1 cellular context compared by ENCODE assay signal in the genomic region with DNA sequence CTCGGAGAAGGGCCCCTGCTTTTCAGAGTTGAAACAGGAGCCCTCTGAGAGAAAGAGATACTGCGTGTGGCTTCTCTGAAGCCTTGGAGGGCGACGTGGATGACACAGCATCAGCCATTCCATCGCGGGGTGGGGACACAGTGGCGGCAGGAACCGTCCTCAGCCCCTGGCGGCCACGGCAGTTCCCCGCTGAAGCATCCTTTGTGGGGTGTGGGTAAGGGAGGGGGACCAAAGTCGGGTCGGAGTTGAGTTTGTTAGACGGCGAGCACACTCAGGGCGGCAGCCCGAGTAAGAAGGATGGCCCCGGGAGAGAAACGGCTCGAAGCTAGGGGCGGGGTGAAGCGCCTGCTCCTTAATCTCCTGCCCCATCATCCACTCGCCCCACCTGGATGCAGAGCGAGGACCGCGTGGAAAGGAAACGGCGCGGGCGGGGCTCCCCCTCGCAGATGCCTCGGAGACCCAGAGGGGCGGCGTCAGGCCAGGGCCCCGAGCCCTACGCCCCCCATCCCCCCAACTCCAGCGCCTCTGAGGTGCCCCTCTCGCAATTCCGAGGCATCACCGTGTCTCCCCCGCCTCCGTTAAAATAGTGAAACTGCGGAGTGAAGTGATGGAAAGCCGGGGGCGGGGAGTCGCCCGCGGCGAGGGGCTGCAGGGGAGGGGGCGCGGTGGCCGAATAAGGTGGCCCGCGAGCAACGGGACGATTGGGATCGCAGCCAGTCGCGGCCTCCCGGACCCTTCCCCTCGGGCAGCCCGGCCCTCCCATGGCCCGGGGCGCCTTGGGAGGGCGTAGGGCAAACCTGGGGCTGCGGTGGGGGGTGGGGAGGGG.
A peak's percentile ranks its signal among the peaks of the same experiment; 100 is the strongest.
TF ChIP-seq lines count a peak whose summit lies in the region.

No MANE protein-coding gene starts in this region.

TF ChIP-seq in HepG2, 621 proteins besides CTCF, POLR2A, EP300 and RAD21 (continued from another document and continues in another):
- TF ChIP-seq, protein P1, sequence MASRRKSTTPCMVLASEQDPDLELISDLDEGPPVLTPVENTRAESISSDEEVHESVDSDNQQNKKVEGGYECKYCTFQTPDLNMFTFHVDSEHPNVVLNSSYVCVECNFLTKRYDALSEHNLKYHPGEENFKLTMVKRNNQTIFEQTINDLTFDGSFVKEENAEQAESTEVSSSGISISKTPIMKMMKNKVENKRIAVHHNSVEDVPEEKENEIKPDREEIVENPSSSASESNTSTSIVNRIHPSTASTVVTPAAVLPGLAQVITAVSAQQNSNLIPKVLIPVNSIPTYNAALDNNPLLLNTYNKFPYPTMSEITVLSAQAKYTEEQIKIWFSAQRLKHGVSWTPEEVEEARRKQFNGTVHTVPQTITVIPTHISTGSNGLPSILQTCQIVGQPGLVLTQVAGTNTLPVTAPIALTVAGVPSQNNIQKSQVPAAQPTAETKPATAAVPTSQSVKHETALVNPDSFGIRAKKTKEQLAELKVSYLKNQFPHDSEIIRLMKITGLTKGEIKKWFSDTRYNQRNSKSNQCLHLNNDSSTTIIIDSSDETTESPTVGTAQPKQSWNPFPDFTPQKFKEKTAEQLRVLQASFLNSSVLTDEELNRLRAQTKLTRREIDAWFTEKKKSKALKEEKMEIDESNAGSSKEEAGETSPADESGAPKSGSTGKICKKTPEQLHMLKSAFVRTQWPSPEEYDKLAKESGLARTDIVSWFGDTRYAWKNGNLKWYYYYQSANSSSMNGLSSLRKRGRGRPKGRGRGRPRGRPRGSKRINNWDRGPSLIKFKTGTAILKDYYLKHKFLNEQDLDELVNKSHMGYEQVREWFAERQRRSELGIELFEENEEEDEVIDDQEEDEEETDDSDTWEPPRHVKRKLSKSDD (CRISPR knock-in tag; IDR thresholded peaks at IDR 0.05; ENCODE audit: low read depth), result 0 out of 2 replicates have a peak, but pooled peaks have one; percentile 52
- TF ChIP-seq, protein P2, sequence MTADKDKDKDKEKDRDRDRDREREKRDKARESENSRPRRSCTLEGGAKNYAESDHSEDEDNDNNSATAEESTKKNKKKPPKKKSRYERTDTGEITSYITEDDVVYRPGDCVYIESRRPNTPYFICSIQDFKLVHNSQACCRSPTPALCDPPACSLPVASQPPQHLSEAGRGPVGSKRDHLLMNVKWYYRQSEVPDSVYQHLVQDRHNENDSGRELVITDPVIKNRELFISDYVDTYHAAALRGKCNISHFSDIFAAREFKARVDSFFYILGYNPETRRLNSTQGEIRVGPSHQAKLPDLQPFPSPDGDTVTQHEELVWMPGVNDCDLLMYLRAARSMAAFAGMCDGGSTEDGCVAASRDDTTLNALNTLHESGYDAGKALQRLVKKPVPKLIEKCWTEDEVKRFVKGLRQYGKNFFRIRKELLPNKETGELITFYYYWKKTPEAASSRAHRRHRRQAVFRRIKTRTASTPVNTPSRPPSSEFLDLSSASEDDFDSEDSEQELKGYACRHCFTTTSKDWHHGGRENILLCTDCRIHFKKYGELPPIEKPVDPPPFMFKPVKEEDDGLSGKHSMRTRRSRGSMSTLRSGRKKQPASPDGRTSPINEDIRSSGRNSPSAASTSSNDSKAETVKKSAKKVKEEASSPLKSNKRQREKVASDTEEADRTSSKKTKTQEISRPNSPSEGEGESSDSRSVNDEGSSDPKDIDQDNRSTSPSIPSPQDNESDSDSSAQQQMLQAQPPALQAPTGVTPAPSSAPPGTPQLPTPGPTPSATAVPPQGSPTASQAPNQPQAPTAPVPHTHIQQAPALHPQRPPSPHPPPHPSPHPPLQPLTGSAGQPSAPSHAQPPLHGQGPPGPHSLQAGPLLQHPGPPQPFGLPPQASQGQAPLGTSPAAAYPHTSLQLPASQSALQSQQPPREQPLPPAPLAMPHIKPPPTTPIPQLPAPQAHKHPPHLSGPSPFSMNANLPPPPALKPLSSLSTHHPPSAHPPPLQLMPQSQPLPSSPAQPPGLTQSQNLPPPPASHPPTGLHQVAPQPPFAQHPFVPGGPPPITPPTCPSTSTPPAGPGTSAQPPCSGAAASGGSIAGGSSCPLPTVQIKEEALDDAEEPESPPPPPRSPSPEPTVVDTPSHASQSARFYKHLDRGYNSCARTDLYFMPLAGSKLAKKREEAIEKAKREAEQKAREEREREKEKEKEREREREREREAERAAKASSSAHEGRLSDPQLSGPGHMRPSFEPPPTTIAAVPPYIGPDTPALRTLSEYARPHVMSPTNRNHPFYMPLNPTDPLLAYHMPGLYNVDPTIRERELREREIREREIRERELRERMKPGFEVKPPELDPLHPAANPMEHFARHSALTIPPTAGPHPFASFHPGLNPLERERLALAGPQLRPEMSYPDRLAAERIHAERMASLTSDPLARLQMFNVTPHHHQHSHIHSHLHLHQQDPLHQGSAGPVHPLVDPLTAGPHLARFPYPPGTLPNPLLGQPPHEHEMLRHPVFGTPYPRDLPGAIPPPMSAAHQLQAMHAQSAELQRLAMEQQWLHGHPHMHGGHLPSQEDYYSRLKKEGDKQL (CRISPR knock-in tag; IDR thresholded peaks at IDR 0.05; ENCODE audit: low read depth), result no peak
- TF ChIP-seq, protein P3, sequence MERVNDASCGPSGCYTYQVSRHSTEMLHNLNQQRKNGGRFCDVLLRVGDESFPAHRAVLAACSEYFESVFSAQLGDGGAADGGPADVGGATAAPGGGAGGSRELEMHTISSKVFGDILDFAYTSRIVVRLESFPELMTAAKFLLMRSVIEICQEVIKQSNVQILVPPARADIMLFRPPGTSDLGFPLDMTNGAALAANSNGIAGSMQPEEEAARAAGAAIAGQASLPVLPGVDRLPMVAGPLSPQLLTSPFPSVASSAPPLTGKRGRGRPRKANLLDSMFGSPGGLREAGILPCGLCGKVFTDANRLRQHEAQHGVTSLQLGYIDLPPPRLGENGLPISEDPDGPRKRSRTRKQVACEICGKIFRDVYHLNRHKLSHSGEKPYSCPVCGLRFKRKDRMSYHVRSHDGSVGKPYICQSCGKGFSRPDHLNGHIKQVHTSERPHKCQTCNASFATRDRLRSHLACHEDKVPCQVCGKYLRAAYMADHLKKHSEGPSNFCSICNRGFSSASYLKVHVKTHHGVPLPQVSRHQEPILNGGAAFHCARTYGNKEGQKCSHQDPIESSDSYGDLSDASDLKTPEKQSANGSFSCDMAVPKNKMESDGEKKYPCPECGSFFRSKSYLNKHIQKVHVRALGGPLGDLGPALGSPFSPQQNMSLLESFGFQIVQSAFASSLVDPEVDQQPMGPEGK (CRISPR knock-in tag; IDR thresholded peaks at IDR 0.05), result peak; percentile 64; the same call in 1 of the 2 replicates
- TF ChIP-seq KLF13 (CRISPR knock-in tag; IDR thresholded peaks at IDR 0.05) (no peak), ZC3H13 (CRISPR knock-in tag; IDR thresholded peaks at IDR 0.05) (peak; percentile 85), ZBTB3 (CRISPR knock-in tag; IDR thresholded peaks at IDR 0.05; ENCODE audit: borderline replicate concordance, low read depth) (no peak), KAT2B (IDR thresholded peaks at IDR 0.05; ENCODE audit: borderline replicate concordance, low read depth, low read length) (no peak), U2AF2 (IDR thresholded peaks at IDR 0.05; ENCODE audit: low read depth, low read length) (no peak), ZNF234 (CRISPR knock-in tag; conservative IDR thresholded peaks at IDR 0.05) (no peak), GATAD1 (CRISPR knock-in tag; IDR thresholded peaks at IDR 0.05) (no peak), ZNF572 (CRISPR knock-in tag; IDR thresholded peaks at IDR 0.05) (peak; percentile 21; the same call in 1 of the 2 replicates), ZNF75D (CRISPR knock-in tag; IDR thresholded peaks at IDR 0.05; ENCODE audit: borderline replicate concordance) (no peak), ZNF629 (CRISPR knock-in tag; conservative IDR thresholded peaks at IDR 0.05) (no peak), RBAK (CRISPR knock-in tag; IDR thresholded peaks at IDR 0.05) (no peak), ZNF256 (CRISPR knock-in tag; conservative IDR thresholded peaks at IDR 0.05) (no peak), SNAPC2 (CRISPR knock-in tag; IDR thresholded peaks at IDR 0.05) (no peak; the same call in 1 of the 2 replicates), ZMYM2 (CRISPR knock-in tag; IDR thresholded peaks at IDR 0.05) (peak; percentile 4; the same call in 1 of the 2 replicates), NRL (CRISPR knock-in tag; IDR thresholded peaks at IDR 0.05; ENCODE audit: borderline replicate concordance) (peak; percentile 86), TGIF2 (CRISPR knock-in tag; IDR thresholded peaks at IDR 0.05) (no peak), ZNF891 (CRISPR knock-in tag; IDR thresholded peaks at IDR 0.05) (peak; percentile 73; the same call in 1 of the 2 replicates)
- TF ChIP-seq, protein P4, sequence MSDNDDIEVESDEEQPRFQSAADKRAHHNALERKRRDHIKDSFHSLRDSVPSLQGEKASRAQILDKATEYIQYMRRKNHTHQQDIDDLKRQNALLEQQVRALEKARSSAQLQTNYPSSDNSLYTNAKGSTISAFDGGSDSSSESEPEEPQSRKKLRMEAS (IDR thresholded peaks at IDR 0.05), result peak; percentile 30; the same call in 1 of the 2 replicates
- TF ChIP-seq, protein P5, sequence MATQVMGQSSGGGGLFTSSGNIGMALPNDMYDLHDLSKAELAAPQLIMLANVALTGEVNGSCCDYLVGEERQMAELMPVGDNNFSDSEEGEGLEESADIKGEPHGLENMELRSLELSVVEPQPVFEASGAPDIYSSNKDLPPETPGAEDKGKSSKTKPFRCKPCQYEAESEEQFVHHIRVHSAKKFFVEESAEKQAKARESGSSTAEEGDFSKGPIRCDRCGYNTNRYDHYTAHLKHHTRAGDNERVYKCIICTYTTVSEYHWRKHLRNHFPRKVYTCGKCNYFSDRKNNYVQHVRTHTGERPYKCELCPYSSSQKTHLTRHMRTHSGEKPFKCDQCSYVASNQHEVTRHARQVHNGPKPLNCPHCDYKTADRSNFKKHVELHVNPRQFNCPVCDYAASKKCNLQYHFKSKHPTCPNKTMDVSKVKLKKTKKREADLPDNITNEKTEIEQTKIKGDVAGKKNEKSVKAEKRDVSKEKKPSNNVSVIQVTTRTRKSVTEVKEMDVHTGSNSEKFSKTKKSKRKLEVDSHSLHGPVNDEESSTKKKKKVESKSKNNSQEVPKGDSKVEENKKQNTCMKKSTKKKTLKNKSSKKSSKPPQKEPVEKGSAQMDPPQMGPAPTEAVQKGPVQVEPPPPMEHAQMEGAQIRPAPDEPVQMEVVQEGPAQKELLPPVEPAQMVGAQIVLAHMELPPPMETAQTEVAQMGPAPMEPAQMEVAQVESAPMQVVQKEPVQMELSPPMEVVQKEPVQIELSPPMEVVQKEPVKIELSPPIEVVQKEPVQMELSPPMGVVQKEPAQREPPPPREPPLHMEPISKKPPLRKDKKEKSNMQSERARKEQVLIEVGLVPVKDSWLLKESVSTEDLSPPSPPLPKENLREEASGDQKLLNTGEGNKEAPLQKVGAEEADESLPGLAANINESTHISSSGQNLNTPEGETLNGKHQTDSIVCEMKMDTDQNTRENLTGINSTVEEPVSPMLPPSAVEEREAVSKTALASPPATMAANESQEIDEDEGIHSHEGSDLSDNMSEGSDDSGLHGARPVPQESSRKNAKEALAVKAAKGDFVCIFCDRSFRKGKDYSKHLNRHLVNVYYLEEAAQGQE (IDR thresholded peaks at IDR 0.05; ENCODE audit: borderline replicate concordance in 1 of 2, low read depth in 1 of 2, low read length in 2 of 2), result no peak
- TF ChIP-seq, protein P6, sequence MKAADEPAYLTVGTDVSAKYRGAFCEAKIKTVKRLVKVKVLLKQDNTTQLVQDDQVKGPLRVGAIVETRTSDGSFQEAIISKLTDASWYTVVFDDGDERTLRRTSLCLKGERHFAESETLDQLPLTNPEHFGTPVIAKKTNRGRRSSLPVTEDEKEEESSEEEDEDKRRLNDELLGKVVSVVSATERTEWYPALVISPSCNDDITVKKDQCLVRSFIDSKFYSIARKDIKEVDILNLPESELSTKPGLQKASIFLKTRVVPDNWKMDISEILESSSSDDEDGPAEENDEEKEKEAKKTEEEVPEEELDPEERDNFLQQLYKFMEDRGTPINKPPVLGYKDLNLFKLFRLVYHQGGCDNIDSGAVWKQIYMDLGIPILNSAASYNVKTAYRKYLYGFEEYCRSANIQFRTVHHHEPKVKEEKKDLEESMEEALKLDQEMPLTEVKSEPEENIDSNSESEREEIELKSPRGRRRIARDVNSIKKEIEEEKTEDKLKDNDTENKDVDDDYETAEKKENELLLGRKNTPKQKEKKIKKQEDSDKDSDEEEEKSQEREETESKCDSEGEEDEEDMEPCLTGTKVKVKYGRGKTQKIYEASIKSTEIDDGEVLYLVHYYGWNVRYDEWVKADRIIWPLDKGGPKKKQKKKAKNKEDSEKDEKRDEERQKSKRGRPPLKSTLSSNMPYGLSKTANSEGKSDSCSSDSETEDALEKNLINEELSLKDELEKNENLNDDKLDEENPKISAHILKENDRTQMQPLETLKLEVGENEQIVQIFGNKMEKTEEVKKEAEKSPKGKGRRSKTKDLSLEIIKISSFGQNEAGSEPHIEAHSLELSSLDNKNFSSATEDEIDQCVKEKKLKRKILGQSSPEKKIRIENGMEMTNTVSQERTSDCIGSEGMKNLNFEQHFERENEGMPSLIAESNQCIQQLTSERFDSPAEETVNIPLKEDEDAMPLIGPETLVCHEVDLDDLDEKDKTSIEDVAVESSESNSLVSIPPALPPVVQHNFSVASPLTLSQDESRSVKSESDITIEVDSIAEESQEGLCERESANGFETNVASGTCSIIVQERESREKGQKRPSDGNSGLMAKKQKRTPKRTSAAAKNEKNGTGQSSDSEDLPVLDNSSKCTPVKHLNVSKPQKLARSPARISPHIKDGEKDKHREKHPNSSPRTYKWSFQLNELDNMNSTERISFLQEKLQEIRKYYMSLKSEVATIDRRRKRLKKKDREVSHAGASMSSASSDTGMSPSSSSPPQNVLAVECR (CRISPR knock-in tag; IDR thresholded peaks at IDR 0.05; ENCODE audit: borderline replicate concordance), result peak; percentile 60; the same call in 1 of the 2 replicates
- TF ChIP-seq, protein P7, sequence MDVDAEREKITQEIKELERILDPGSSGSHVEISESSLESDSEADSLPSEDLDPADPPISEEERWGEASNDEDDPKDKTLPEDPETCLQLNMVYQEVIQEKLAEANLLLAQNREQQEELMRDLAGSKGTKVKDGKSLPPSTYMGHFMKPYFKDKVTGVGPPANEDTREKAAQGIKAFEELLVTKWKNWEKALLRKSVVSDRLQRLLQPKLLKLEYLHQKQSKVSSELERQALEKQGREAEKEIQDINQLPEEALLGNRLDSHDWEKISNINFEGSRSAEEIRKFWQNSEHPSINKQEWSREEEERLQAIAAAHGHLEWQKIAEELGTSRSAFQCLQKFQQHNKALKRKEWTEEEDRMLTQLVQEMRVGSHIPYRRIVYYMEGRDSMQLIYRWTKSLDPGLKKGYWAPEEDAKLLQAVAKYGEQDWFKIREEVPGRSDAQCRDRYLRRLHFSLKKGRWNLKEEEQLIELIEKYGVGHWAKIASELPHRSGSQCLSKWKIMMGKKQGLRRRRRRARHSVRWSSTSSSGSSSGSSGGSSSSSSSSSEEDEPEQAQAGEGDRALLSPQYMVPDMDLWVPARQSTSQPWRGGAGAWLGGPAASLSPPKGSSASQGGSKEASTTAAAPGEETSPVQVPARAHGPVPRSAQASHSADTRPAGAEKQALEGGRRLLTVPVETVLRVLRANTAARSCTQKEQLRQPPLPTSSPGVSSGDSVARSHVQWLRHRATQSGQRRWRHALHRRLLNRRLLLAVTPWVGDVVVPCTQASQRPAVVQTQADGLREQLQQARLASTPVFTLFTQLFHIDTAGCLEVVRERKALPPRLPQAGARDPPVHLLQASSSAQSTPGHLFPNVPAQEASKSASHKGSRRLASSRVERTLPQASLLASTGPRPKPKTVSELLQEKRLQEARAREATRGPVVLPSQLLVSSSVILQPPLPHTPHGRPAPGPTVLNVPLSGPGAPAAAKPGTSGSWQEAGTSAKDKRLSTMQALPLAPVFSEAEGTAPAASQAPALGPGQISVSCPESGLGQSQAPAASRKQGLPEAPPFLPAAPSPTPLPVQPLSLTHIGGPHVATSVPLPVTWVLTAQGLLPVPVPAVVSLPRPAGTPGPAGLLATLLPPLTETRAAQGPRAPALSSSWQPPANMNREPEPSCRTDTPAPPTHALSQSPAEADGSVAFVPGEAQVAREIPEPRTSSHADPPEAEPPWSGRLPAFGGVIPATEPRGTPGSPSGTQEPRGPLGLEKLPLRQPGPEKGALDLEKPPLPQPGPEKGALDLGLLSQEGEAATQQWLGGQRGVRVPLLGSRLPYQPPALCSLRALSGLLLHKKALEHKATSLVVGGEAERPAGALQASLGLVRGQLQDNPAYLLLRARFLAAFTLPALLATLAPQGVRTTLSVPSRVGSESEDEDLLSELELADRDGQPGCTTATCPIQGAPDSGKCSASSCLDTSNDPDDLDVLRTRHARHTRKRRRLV (CRISPR knock-in tag; IDR thresholded peaks at IDR 0.05), result 0 out of 2 replicates have a peak, but pooled peaks have one; percentile 55
